In the genomic region with DNA sequence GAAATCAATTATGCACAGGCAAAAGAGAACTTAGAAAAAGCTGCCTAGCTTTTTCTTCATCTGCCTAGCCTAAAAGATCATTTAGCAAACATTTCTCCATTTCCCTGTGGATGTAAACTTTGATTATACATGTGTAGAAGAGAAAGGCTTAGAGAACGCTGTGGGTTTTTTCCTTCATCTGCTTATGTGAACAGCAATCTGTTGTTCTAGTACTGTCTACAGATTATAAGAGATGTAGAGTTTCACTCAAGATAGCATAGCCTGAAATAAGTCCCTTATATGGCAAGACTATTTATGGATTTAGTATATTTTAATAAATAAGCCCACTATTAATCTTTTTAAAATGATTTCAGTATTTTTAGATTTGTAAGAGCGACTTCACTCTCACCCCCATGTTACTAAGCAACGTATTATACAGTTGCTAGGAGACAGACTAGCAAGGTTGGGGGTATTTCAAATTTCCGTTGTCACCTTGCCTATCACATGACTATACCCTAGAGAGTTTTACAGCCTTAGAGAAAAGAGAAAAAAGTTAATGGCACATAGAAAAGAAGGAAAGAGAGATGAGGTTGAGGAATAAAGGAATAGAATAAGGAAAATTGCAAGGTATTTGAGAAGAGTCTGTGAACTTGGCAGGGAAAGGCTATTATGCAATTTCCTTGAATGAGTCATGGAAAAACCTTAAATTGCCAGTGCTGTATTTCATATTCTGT, we compare ENCODE assay signal across 8 cellular contexts. TPM values are rescaled to one million over a fixed set of nuclear protein-coding genes. Genes with fewer than 3 reads are reported as not detected.
DNase-seq lines count a peak whose midpoint lies in the region; ATAC-seq, FAIRE-seq and TF ChIP-seq lines count a peak whose summit lies in the region.

No MANE protein-coding gene starts in this region.

- H3K27me3 Mint-ChIP-seq in CD4-positive, alpha-beta memory T cell, result peaks cover under 1 to 6% of the 10 kb centered on the region in 2 donors

- H2AFZ ChIP-seq in MM.1S (ENCODE audit: low read length), result no peak overlapping the region

- DNase-seq in CD4-positive, alpha-beta memory T cell, result peak; percentile 38 to 59 (median 47)
- DNase-seq in HTR-8/SVneo (ENCODE audit: insufficient read length, low spot score) (peak; percentile 51), NCI-H82 treated with DMSO at 0.1 percent for 48 hours (lab: John Stamatoyannopoulos, UW; ENCODE audit: unreplicated experiment) (peak; percentile 75), body of pancreas (peak in 1 of 4 donors; percentile 38), MM.1S (no peak)

- H3K27ac ChIP-seq in CD4-positive, alpha-beta memory T cell (ENCODE audit: low read depth, low read length), result no peak overlapping the region
- H3K27ac ChIP-seq in body of pancreas, result peak overlapping the region in 3 of 4 donors; percentile 54 to 80 (median 63)
- H3K27ac ChIP-seq in iPS-20b (ENCODE audit: low read length), result no peak overlapping the region
- peak overlapping the region; percentile 66 for H3K27ac ChIP-seq in skeletal muscle tissue (ENCODE audit: low read depth, low read length)
- H3K27ac ChIP-seq in MM.1S (ENCODE audit: low read length), result no peak overlapping the region

- H3K9ac ChIP-seq in iPS-20b (ENCODE audit: low read depth, low read length) (peak overlapping the region; percentile 20; the same call in 1 of the 2 replicates), skeletal muscle tissue (ENCODE audit: low read depth in 1 of 3, low read length in 3 of 3) (peak overlapping the region in 2 of 3 donors; percentile 0 to 24), MM.1S (ENCODE audit: low read length) (no peak overlapping the region)

- POLR2A ChIA-PET in CD4-positive, alpha-beta memory T cell (lab: Charles Lee; ENCODE audit: partially characterized antibody), result interaction anchor here (3.3 to 3.8 kb wide), 2 partner anchors 13 to 70 kb away, joined by 11 to 29 read pairs; a partner anchor contains a TSS

- no peaks in the 10 kb centered on the region for H3K27me3 ChIP-seq in CD4-positive, alpha-beta memory T cell (ENCODE audit: insufficient read depth, low read length)
- H3K27me3 ChIP-seq in body of pancreas (no peaks in the 10 kb centered on the region), iPS-20b (ENCODE audit: insufficient read depth, low read length) (no peaks in the 10 kb centered on the region), skeletal muscle tissue (ENCODE audit: control insufficient read depth in 3 of 3, insufficient read depth in 3 of 3, low read length in 3 of 3) (no peaks in the 10 kb centered on the region), MM.1S (replicated peaks; ENCODE audit: insufficient read depth, low read length) (no peaks in the 10 kb centered on the region)

- CTCF ChIA-PET in CD4-positive, alpha-beta memory T cell (lab: Charles Lee; ENCODE audit: partially characterized antibody), result interaction anchor here (0.9 to 1.6 kb wide), 3 partner anchors 33 to 113 kb away, joined by 3 to 5 read pairs (median 4); no protein-coding TSS in a partner anchor

- WGBS in body of pancreas, 2 donors, result 2 to 3% methylated on average over 4 of the region's 4 CpGs

- H3K4me3 ChIP-seq in CD4-positive, alpha-beta memory T cell (ENCODE audit: low read length in 2 of 2), result no peak overlapping the region
- H3K4me3 ChIP-seq in body of pancreas (no peak overlapping the region), iPS-20b (ENCODE audit: low read length) (peak overlapping the region; percentile 11; the same call in 1 of the 2 replicates), skeletal muscle tissue (ENCODE audit: low read length in 3 of 3) (peak overlapping the region in 1 of 3 donors; percentile 25), MM.1S (ENCODE audit: low read length) (no peak overlapping the region)

- H3K4me3 Mint-ChIP-seq in CD4-positive, alpha-beta memory T cell, result peak overlapping the region in 3 of 8 donors; percentile 4 to 71 (median 6)

- TF ChIP-seq CTCF in body of pancreas (IDR thresholded peaks at IDR 0.05), result no peak
- no peak for TF ChIP-seq CTCF in MM.1S (IDR thresholded peaks at IDR 0.05; ENCODE audit: low read length)

- H3K4me1 ChIP-seq in CD4-positive, alpha-beta memory T cell (ENCODE audit: insufficient read depth, low read length), result peaks cover 14% of the 10 kb centered on the region
- H3K4me1 ChIP-seq in body of pancreas (peaks cover 14% of the 10 kb centered on the region), iPS-20b (ENCODE audit: insufficient read depth, low read length) (peaks cover 23% of the 10 kb centered on the region; the same call in 1 of the 2 replicates), skeletal muscle tissue (ENCODE audit: control insufficient read depth in 3 of 3, insufficient read depth in 3 of 3, low read length in 3 of 3) (peaks cover 7 to 14% (median 10%) of the 10 kb centered on the region in 3 donors), MM.1S (ENCODE audit: low read length) (no peaks in the 10 kb centered on the region)

- H3K4me1 Mint-ChIP-seq in CD4-positive, alpha-beta memory T cell, result peaks cover 10 to 13% (median 12%) of the 10 kb centered on the region in 4 donors

- H3K4me2 ChIP-seq in MM.1S (ENCODE audit: low read depth, low read length), result no peak overlapping the region

- peak; percentile 92 for ATAC-seq in body of pancreas
- no peak for ATAC-seq in HG02973 (IDR thresholded peaks at IDR 0.05; ENCODE audit: unreplicated experiment)

- H3F3A ChIP-seq in MM.1S (ENCODE audit: insufficient read depth, low read length), result no peaks in the 10 kb centered on the region

- no peak for FAIRE-seq in HTR-8/SVneo (lab: Jason Lieb, UNC)

- intact Hi-C loops in CD4-positive, alpha-beta memory T cell (cut with micrococcal nuclease), result no loop called here
- intact Hi-C loops in body of pancreas (cut with DNase I), result no loop called here

- H4K20me1 ChIP-seq in MM.1S (ENCODE audit: insufficient read depth, low read length), result no peaks in the 10 kb centered on the region

- H3K9me3 ChIP-seq in CD4-positive, alpha-beta memory T cell (ENCODE audit: control insufficient read depth in 1 of 2, low read length in 2 of 2), result no peaks in the 10 kb centered on the region
- H3K9me3 ChIP-seq in body of pancreas (no peaks in the 10 kb centered on the region), iPS-20b (ENCODE audit: insufficient read depth, low read depth, low read length) (no peaks in the 10 kb centered on the region), skeletal muscle tissue (ENCODE audit: control insufficient read depth in 3 of 3, low read length in 3 of 3) (no peaks in the 10 kb centered on the region), MM.1S (replicated peaks; ENCODE audit: insufficient read depth, low read length) (no peaks in the 10 kb centered on the region)

- no peaks in the 10 kb centered on the region for H3K79me2 ChIP-seq in MM.1S (ENCODE audit: low read length)

- H3K36me3 ChIP-seq in CD4-positive, alpha-beta memory T cell (ENCODE audit: insufficient read depth, low read length), result no peaks in the 10 kb centered on the region
- H3K36me3 ChIP-seq in body of pancreas (replicated peaks in 1 of 2; ENCODE audit: insufficient read depth in 1 of 2, low read depth in 2 of 2) (no peaks in the 10 kb centered on the region), iPS-20b (ENCODE audit: insufficient read depth, low read depth, low read length) (no peaks in the 10 kb centered on the region), skeletal muscle tissue (ENCODE audit: control insufficient read depth in 3 of 3, insufficient read depth in 3 of 3, low read length in 3 of 3) (no peaks in the 10 kb centered on the region), MM.1S (replicated peaks; ENCODE audit: insufficient read depth, low read length) (no peaks in the 10 kb centered on the region)

- H3K36me3 Mint-ChIP-seq in CD4-positive, alpha-beta memory T cell, result no peaks in the 10 kb centered on the region

- H3K9me2 ChIP-seq in MM.1S (replicated peaks; ENCODE audit: insufficient read depth, low read length), result no peaks in the 10 kb centered on the region

- TF ChIP-seq POLR2A in body of pancreas (IDR thresholded peaks at IDR 0.05), result no peak

- peak overlapping the region in 5 of 7 donors; percentile 27 to 62 (median 33) for H3K27ac Mint-ChIP-seq in CD4-positive, alpha-beta memory T cell

- H3K9me3 Mint-ChIP-seq in CD4-positive, alpha-beta memory T cell, result no peaks in the 10 kb centered on the region

RNA-seq across cellular contexts. Expression of a gene that starts 12.2 kb away (rescaled TPM):
- 100 to 1,000 TPM in 1 of 2 experiments, 10 to 100 TPM in 1; 97.5 to 102 TPM for total RNA-seq in CD4-positive, alpha-beta memory T cell
- polyA plus RNA-seq in CD4-positive, alpha-beta memory T cell, result 100 to 1,000 TPM; 164 to 315 TPM
- total RNA-seq in body of pancreas (10 to 100 TPM; 36.6 to 44.5 TPM), skeletal muscle tissue (942 TPM)

Comparison
In these comparisons a context has a peak if more than half of its experiments do, and no peak if none do; other contexts are left out.
1. H3K27ac ChIP-seq: peak in body of pancreas (3 of 4) and skeletal muscle tissue (single experiment); none in CD4-positive, alpha-beta memory T cell (single experiment), iPS-20b (single experiment) and MM.1S (single experiment).